1 cellular context compared by ENCODE assay signal in genomic region chr2:197453123-197453913, GRCh38.
TF ChIP-seq lines count a peak whose summit lies in the region.

Gene COQ10B, plus strand, starts transcription at chr2:197453552. Its CDS starts 9 bp downstream, at chr2:197453561.

TF ChIP-seq in HepG2, 621 proteins besides CTCF, POLR2A, EP300 and RAD21 (continued from another document and continues in another):
- TF ChIP-seq PRDM4 (CRISPR knock-in tag; IDR thresholded peaks at IDR 0.05; ENCODE audit: borderline replicate concordance) (no peak), ATF3 (CRISPR knock-in tag; IDR thresholded peaks at IDR 0.05) (peak; percentile 69; the same call in 1 of the 2 replicates), SYNCRIP (IDR thresholded peaks at IDR 0.05; ENCODE audit: insufficient read depth, low read depth, low read length) (no peak), ZSCAN20 (CRISPR knock-in tag; IDR thresholded peaks at IDR 0.05; ENCODE audit: borderline replicate concordance) (peak; percentile 33; the same call in 1 of the 2 replicates), ZNF546 (CRISPR knock-in tag; conservative IDR thresholded peaks at IDR 0.05) (no peak; the same call in 1 of the 2 replicates), MNT (IDR thresholded peaks at IDR 0.05) (peak; percentile 84), HNRNPH1 (optimal IDR thresholded peaks at IDR 0.05; ENCODE audit: low read depth, low read length) (no peak), ZBTB21 (CRISPR knock-in tag; IDR thresholded peaks at IDR 0.05) (no peak; the same call in 1 of the 2 replicates), NONO (IDR thresholded peaks at IDR 0.05) (no peak), NONO (CRISPR knock-in tag; conservative IDR thresholded peaks at IDR 0.05) (peak; percentile 89), NBN (conservative IDR thresholded peaks at IDR 0.05) (no peak), ZNF720 (CRISPR knock-in tag; IDR thresholded peaks at IDR 0.05) (no peak), MAFK (conservative IDR thresholded peaks at IDR 0.05 in 1 of 2, IDR thresholded peaks at IDR 0.05 in 1 of 2; ENCODE audit: low read length in 2 of 2) (no peak), SOX5 (CRISPR knock-in tag; IDR thresholded peaks at IDR 0.05; ENCODE audit: borderline replicate concordance) (no peak; the same call in 1 of the 2 replicates), MYNN (CRISPR knock-in tag; IDR thresholded peaks at IDR 0.05; ENCODE audit: low read depth) (peak; percentile 48; the same call in 1 of the 2 replicates), TCF7L2 (IDR thresholded peaks at IDR 0.05; ENCODE audit: low read depth, low read length) (no peak), ZNF446 (CRISPR knock-in tag; IDR thresholded peaks at IDR 0.05) (no peak), NFE2 (CRISPR knock-in tag; IDR thresholded peaks at IDR 0.05) (no peak), MXD4 (CRISPR knock-in tag; IDR thresholded peaks at IDR 0.05) (no peak; the same call in 1 of the 2 replicates), ZFAT (CRISPR knock-in tag; conservative IDR thresholded peaks at IDR 0.05) (no peak), ZFY (CRISPR knock-in tag; IDR thresholded peaks at IDR 0.05) (peak; percentile 70; the same call in 1 of the 2 replicates), ZNF317 (CRISPR knock-in tag; IDR thresholded peaks at IDR 0.05) (peak; percentile 86), ZBTB25 (CRISPR knock-in tag; IDR thresholded peaks at IDR 0.05) (peak; percentile 64), NR0B2 (CRISPR knock-in tag; IDR thresholded peaks at IDR 0.05) (peak; percentile 78; the same call in 1 of the 2 replicates), ZFX (CRISPR knock-in tag; IDR thresholded peaks at IDR 0.05; ENCODE audit: low read depth) (peak; percentile 80), ZNF724P (CRISPR knock-in tag; IDR thresholded peaks at IDR 0.05; ENCODE audit: borderline replicate concordance) (no peak), E2F1 (CRISPR knock-in tag; IDR thresholded peaks at IDR 0.05) (peak; percentile 54; the same call in 1 of the 2 replicates), TBL1XR1 (IDR thresholded peaks at IDR 0.05; ENCODE audit: borderline replicate concordance, low read length, partially characterized antibody) (peak; percentile 76), ZNF660 (CRISPR knock-in tag; IDR thresholded peaks at IDR 0.05; ENCODE audit: borderline replicate concordance, low read depth) (no peak), XRCC5 (optimal IDR thresholded peaks at IDR 0.05; ENCODE audit: low read length) (peak; percentile 50), CEBPG (CRISPR knock-in tag; IDR thresholded peaks at IDR 0.05) (peak; percentile 98), ZBTB3 (CRISPR knock-in tag; IDR thresholded peaks at IDR 0.05; ENCODE audit: borderline replicate concordance, low read depth) (0 out of 2 replicates have a peak, but pooled peaks have one; percentile 40), HIC2 (CRISPR knock-in tag; IDR thresholded peaks at IDR 0.05; ENCODE audit: low read depth) (no peak), ZZZ3 (CRISPR knock-in tag; IDR thresholded peaks at IDR 0.05; ENCODE audit: borderline replicate concordance) (peak; percentile 68; the same call in 1 of the 2 replicates), ZBTB37 (CRISPR knock-in tag; IDR thresholded peaks at IDR 0.05) (peak; percentile 61; the same call in 1 of the 2 replicates), REST (IDR thresholded peaks at IDR 0.05; ENCODE audit: borderline replicate concordance in 1 of 2, low read depth in 1 of 2, low read length in 2 of 2) (peak in 1 of 2 experiments; percentile 62; a peak in 1 of 4 replicates), FOXC1 (CRISPR knock-in tag; IDR thresholded peaks at IDR 0.05; ENCODE audit: borderline replicate concordance) (peak; percentile 98), JDP2 (CRISPR knock-in tag; IDR thresholded peaks at IDR 0.05; ENCODE audit: borderline replicate concordance) (no peak), SP1 (IDR thresholded peaks at IDR 0.05) (no peak), SP1 (CRISPR knock-in tag; IDR thresholded peaks at IDR 0.05) (peak; percentile 96), ZNF143 (CRISPR knock-in tag; IDR thresholded peaks at IDR 0.05) (peak; percentile 87), TOE1 (CRISPR knock-in tag; IDR thresholded peaks at IDR 0.05) (no peak; the same call in 1 of the 2 replicates), MAX (IDR thresholded peaks at IDR 0.05) (peak; percentile 91), ARID5B (CRISPR knock-in tag; IDR thresholded peaks at IDR 0.05) (peak; percentile 64), FOXP1 (IDR thresholded peaks at IDR 0.05) (no peak), FOXP1 (CRISPR knock-in tag; IDR thresholded peaks at IDR 0.05) (peak; percentile 3; the same call in 1 of the 2 replicates)
